ENCODE assay signal across 1 cellular context in the genomic region with DNA sequence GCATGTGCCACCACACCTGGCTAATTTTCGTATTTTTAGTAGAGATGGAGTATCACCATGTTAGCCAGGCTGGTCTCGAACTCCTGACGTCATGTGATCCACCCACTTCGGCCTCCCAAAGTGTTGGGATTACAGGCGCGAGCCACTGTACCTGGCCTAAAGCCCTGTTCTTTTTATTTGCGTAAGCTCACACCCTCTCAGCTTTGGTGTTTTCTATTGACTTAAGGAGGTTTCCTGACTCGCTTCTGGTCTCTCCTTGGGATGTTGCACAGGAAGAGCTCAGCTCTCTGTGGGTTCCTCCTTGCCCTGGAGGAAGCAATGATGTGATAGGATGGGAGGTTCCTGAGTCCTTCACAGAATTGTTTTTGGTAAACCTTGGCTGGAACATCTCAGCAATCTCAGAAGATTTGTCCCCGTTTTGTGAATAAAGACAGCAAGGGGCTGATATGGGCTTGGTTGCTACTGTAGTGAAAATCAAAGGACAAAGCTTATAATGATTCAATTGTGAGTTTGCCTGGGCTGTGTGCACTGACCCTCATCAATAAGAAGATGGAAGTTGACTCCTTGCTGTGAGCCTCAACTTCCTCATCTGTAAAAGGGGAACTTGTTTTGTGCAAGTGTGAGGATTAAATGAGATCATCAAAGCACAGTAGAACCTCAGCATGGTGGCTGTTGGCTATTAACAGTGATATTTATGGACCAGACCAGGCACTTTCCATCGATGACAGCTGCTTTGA.
A peak's percentile ranks its signal among the peaks of the same experiment; 100 is the strongest.
TF ChIP-seq lines count a peak whose summit lies in the region.

No MANE protein-coding gene starts in this region.

TF ChIP-seq in GM12878, 131 proteins besides CTCF, POLR2A, EP300 and RAD21 (continued from another document):
- TF ChIP-seq, protein P1, sequence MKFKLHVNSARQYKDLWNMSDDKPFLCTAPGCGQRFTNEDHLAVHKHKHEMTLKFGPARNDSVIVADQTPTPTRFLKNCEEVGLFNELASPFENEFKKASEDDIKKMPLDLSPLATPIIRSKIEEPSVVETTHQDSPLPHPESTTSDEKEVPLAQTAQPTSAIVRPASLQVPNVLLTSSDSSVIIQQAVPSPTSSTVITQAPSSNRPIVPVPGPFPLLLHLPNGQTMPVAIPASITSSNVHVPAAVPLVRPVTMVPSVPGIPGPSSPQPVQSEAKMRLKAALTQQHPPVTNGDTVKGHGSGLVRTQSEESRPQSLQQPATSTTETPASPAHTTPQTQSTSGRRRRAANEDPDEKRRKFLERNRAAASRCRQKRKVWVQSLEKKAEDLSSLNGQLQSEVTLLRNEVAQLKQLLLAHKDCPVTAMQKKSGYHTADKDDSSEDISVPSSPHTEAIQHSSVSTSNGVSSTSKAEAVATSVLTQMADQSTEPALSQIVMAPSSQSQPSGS (IDR thresholded peaks at IDR 0.05; ENCODE audit: low read length), result no peak
- TF ChIP-seq, protein P2, sequence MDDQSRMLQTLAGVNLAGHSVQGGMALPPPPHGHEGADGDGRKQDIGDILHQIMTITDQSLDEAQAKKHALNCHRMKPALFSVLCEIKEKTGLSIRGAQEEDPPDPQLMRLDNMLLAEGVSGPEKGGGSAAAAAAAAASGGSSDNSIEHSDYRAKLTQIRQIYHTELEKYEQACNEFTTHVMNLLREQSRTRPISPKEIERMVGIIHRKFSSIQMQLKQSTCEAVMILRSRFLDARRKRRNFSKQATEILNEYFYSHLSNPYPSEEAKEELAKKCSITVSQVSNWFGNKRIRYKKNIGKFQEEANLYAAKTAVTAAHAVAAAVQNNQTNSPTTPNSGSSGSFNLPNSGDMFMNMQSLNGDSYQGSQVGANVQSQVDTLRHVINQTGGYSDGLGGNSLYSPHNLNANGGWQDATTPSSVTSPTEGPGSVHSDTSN (IDR thresholded peaks at IDR 0.05; ENCODE audit: insufficient replicate concordance, low read depth, low read length), result no peak
- 0 out of 2 replicates have a peak, but pooled peaks have one; percentile 11 for TF ChIP-seq BCL11A (IDR thresholded peaks at IDR 0.05; ENCODE audit: low read depth, low read length)
- TF ChIP-seq, protein P3, sequence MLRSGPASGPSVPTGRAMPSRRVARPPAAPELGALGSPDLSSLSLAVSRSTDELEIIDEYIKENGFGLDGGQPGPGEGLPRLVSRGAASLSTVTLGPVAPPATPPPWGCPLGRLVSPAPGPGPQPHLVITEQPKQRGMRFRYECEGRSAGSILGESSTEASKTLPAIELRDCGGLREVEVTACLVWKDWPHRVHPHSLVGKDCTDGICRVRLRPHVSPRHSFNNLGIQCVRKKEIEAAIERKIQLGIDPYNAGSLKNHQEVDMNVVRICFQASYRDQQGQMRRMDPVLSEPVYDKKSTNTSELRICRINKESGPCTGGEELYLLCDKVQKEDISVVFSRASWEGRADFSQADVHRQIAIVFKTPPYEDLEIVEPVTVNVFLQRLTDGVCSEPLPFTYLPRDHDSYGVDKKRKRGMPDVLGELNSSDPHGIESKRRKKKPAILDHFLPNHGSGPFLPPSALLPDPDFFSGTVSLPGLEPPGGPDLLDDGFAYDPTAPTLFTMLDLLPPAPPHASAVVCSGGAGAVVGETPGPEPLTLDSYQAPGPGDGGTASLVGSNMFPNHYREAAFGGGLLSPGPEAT (IDR thresholded peaks at IDR 0.05; ENCODE audit: low read depth), result no peak; the same call in 1 of the 2 replicates
- TF ChIP-seq, protein P4, sequence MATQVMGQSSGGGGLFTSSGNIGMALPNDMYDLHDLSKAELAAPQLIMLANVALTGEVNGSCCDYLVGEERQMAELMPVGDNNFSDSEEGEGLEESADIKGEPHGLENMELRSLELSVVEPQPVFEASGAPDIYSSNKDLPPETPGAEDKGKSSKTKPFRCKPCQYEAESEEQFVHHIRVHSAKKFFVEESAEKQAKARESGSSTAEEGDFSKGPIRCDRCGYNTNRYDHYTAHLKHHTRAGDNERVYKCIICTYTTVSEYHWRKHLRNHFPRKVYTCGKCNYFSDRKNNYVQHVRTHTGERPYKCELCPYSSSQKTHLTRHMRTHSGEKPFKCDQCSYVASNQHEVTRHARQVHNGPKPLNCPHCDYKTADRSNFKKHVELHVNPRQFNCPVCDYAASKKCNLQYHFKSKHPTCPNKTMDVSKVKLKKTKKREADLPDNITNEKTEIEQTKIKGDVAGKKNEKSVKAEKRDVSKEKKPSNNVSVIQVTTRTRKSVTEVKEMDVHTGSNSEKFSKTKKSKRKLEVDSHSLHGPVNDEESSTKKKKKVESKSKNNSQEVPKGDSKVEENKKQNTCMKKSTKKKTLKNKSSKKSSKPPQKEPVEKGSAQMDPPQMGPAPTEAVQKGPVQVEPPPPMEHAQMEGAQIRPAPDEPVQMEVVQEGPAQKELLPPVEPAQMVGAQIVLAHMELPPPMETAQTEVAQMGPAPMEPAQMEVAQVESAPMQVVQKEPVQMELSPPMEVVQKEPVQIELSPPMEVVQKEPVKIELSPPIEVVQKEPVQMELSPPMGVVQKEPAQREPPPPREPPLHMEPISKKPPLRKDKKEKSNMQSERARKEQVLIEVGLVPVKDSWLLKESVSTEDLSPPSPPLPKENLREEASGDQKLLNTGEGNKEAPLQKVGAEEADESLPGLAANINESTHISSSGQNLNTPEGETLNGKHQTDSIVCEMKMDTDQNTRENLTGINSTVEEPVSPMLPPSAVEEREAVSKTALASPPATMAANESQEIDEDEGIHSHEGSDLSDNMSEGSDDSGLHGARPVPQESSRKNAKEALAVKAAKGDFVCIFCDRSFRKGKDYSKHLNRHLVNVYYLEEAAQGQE (IDR thresholded peaks at IDR 0.05; ENCODE audit: low read depth, low read length), result no peak
- TF ChIP-seq, protein P5, sequence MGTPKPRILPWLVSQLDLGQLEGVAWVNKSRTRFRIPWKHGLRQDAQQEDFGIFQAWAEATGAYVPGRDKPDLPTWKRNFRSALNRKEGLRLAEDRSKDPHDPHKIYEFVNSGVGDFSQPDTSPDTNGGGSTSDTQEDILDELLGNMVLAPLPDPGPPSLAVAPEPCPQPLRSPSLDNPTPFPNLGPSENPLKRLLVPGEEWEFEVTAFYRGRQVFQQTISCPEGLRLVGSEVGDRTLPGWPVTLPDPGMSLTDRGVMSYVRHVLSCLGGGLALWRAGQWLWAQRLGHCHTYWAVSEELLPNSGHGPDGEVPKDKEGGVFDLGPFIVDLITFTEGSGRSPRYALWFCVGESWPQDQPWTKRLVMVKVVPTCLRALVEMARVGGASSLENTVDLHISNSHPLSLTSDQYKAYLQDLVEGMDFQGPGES (IDR thresholded peaks at IDR 0.05), result no peak
- peak; percentile 46; the same call in 1 of the 2 replicates for TF ChIP-seq DPF2 (IDR thresholded peaks at IDR 0.05)
- 0 out of 2 replicates have a peak, but pooled peaks have one; percentile 10 for TF ChIP-seq POLR2AphosphoS5 (IDR thresholded peaks at IDR 0.05; ENCODE audit: low read length)
- no peak for TF ChIP-seq TBL1XR1 (IDR thresholded peaks at IDR 0.05; ENCODE audit: low read depth, low read length)
- TF ChIP-seq PML (IDR thresholded peaks at IDR 0.05; ENCODE audit: low read length), result no peak
- TF ChIP-seq ATF7 (IDR thresholded peaks at IDR 0.05; ENCODE audit: low read depth), result peak; percentile 79
- peak; percentile 83 for TF ChIP-seq ZNF217 (IDR thresholded peaks at IDR 0.05)
- TF ChIP-seq JUNB (IDR thresholded peaks at IDR 0.05), result no peak
- 0 out of 2 replicates have a peak, but pooled peaks have one; percentile 43 for TF ChIP-seq NKRF (conservative IDR thresholded peaks at IDR 0.05)
- TF ChIP-seq ESRRA (IDR thresholded peaks at IDR 0.05; ENCODE audit: low read length), result no peak
- 0 out of 2 replicates have a peak, but pooled peaks have one; percentile 39 for TF ChIP-seq ZNF687 (IDR thresholded peaks at IDR 0.05)
- TF ChIP-seq GATAD2B (conservative IDR thresholded peaks at IDR 0.05; ENCODE audit: low read depth), result no peak
- TF ChIP-seq SMARCA5 (IDR thresholded peaks at IDR 0.05), result peak; percentile 42; the same call in 1 of the 2 replicates
TF ChIP-seq in GM12878: peak in this region for 16.
